ENCODE assay signal across 1 cellular context in the genomic region with DNA sequence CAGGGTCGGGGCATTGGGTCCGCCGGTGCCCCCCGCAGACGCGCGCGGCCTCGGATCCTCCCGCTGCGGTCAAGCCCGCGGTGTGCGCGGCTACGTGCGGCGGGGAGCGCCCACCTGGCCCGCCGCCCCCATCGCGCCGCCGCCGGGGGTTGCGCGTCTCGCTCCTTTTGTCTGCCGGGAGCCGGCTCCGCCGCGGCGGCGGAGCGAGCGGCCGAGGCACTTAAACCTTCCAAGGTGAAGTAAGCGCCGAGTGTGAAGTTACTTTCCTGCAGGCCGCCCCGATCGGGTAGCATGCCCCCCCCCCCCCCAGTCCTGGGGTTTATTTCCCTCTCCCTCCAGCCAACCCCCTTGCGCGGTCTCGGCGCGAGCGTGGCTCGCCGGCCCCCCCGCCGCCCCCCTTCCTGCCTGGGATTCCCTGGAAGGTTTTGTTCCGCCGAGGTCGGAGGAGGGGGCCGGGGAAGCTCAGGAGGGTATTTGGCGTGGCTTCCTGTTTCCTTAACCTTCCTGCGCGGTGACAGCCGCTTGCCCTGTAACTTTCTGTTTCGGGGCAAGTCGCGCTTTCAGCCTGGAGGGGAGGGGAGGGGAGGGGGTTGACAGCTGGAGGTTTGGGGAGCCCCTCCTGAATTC.
A peak's percentile ranks its signal among the peaks of the same experiment; 100 is the strongest.
TF ChIP-seq lines count a peak whose summit lies in the region.

No MANE protein-coding gene starts in this region.

TF ChIP-seq in H1, 55 proteins besides CTCF, POLR2A, EP300 and RAD21 (continued from another document):
- TF ChIP-seq, protein P1, sequence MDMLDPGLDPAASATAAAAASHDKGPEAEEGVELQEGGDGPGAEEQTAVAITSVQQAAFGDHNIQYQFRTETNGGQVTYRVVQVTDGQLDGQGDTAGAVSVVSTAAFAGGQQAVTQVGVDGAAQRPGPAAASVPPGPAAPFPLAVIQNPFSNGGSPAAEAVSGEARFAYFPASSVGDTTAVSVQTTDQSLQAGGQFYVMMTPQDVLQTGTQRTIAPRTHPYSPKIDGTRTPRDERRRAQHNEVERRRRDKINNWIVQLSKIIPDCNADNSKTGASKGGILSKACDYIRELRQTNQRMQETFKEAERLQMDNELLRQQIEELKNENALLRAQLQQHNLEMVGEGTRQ (IDR thresholded peaks at IDR 0.05; ENCODE audit: low read length) = no peak
- TF ChIP-seq RBBP5 (IDR thresholded peaks at IDR 0.05; ENCODE audit: borderline replicate concordance, low read depth, low read length) = 0 out of 2 replicates have a peak, but pooled peaks have one; percentile 23
- TF ChIP-seq, protein P2, sequence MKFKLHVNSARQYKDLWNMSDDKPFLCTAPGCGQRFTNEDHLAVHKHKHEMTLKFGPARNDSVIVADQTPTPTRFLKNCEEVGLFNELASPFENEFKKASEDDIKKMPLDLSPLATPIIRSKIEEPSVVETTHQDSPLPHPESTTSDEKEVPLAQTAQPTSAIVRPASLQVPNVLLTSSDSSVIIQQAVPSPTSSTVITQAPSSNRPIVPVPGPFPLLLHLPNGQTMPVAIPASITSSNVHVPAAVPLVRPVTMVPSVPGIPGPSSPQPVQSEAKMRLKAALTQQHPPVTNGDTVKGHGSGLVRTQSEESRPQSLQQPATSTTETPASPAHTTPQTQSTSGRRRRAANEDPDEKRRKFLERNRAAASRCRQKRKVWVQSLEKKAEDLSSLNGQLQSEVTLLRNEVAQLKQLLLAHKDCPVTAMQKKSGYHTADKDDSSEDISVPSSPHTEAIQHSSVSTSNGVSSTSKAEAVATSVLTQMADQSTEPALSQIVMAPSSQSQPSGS (IDR thresholded peaks at IDR 0.05; ENCODE audit: low read length) = no peak
- TF ChIP-seq POLR2AphosphoS5 (IDR thresholded peaks at IDR 0.05; ENCODE audit: low read depth, low read length) = no peak
- TF ChIP-seq TEAD4 (IDR thresholded peaks at IDR 0.05; ENCODE audit: low read depth, low read length) = no peak
- TF ChIP-seq MAX (IDR thresholded peaks at IDR 0.05) = no peak
- no peak for TF ChIP-seq KDM4A (IDR thresholded peaks at IDR 0.05; ENCODE audit: low read depth, low read length, severe bottlenecking)
- no peak for TF ChIP-seq YY1 (IDR thresholded peaks at IDR 0.05; ENCODE audit: low read depth, low read length)
- no peak for TF ChIP-seq SP2 (IDR thresholded peaks at IDR 0.05; ENCODE audit: low read length)
- no peak for TF ChIP-seq CBX5 (IDR thresholded peaks at IDR 0.05; ENCODE audit: low read depth, low read length)
